Comparison of ENCODE assay signal across 8 cellular contexts in genomic region chr17:16568541-16569357, GRCh38. TPM values are rescaled to one million over a fixed set of nuclear protein-coding genes. Genes with fewer than 3 reads are reported as not detected.
A peak's percentile ranks its signal among the peaks of the same experiment; 100 is the strongest.
DNase-seq lines count a peak whose midpoint lies in the region; ATAC-seq and TF ChIP-seq lines count a peak whose summit lies in the region.

ZNF287 (minus strand) TSS chr17:16569204; CDS start chr17:16567731, 1,473 bp downstream.

- H3K4me2 ChIP-seq in BLaER1 = peak within 1 kb of the TSS; percentile 92

- peaks cover 19% of the 10 kb centered on the region for H3K4me1 ChIP-seq in BLaER1
- H3K4me1 ChIP-seq in mononuclear cell (ENCODE audit: insufficient read depth, low read length) = peaks cover 15% of the 10 kb centered on the region

- H3K27me3 ChIP-seq in BLaER1 (no peaks in the 10 kb centered on the region), mononuclear cell (ENCODE audit: insufficient read depth, low read length) (no peaks in the 10 kb centered on the region)

- peak; percentile 97 for DNase-seq in NCI-H82 (lab: John Stamatoyannopoulos, UW)
- DNase-seq in activated T-cell treated with anti-CD3 and anti-CD28 coated beads for 4 hours = peak; percentile 90
- DNase-seq in epithelial cell of esophagus (ENCODE audit: low read depth) = peak; percentile 90
- peak; percentile 77 to 87 for DNase-seq in stimulated activated CD8-positive, alpha-beta memory T cell treated with anti-CD3 and anti-CD28 coated beads, Interleukin-2, amount 100 ng/mL, for 1 hour (ENCODE audit: low read depth in 2 of 2)

- H3K4me3 ChIP-seq in BLaER1 (peak within 1 kb of the TSS; percentile 82), epithelial cell of esophagus (ENCODE audit: low read length) (peak within 1 kb of the TSS; percentile 70), mononuclear cell (ENCODE audit: low read length) (peak within 1 kb of the TSS; percentile 54)

- peaks cover 36% of the 10 kb centered on the region for H3K36me3 ChIP-seq in BLaER1

- H4K20me1 ChIP-seq in BLaER1 = no peaks in the 10 kb centered on the region

- H3K27ac ChIP-seq in BLaER1 = peak within 1 kb of the TSS; percentile 79

- TF ChIP-seq CTCF in epithelial cell of esophagus (IDR thresholded peaks at IDR 0.05; ENCODE audit: insufficient read depth, low read depth, low read length, missing control alignments) = no peak

- ATAC-seq in GM19328 (IDR thresholded peaks at IDR 0.05; ENCODE audit: unreplicated experiment) (peak; percentile 89), HG03521 (IDR thresholded peaks at IDR 0.05; ENCODE audit: unreplicated experiment) (peak; percentile 93)

- peaks cover 33% of the 10 kb centered on the region for H3K9me3 ChIP-seq in BLaER1
- H3K9me3 ChIP-seq in mononuclear cell (ENCODE audit: low read depth, low read length) = no peaks in the 10 kb centered on the region

- peak within 1 kb of the TSS; percentile 80 for H3K9ac ChIP-seq in BLaER1

RNA-seq across cellular contexts. Expression of gene ZNF287, which starts in this region (rescaled TPM):
- total RNA-seq in mononuclear cell = 3.3 TPM

Comparison
In these comparisons a context has a peak if more than half of its experiments do, and no peak if none do; other contexts are left out.
1. Peak in every context shown above with its lines: DNase-seq, ATAC-seq, H3K4me3 ChIP-seq and H3K27ac ChIP-seq.